ENCODE assay signal across 8 cellular contexts in the genomic region with DNA sequence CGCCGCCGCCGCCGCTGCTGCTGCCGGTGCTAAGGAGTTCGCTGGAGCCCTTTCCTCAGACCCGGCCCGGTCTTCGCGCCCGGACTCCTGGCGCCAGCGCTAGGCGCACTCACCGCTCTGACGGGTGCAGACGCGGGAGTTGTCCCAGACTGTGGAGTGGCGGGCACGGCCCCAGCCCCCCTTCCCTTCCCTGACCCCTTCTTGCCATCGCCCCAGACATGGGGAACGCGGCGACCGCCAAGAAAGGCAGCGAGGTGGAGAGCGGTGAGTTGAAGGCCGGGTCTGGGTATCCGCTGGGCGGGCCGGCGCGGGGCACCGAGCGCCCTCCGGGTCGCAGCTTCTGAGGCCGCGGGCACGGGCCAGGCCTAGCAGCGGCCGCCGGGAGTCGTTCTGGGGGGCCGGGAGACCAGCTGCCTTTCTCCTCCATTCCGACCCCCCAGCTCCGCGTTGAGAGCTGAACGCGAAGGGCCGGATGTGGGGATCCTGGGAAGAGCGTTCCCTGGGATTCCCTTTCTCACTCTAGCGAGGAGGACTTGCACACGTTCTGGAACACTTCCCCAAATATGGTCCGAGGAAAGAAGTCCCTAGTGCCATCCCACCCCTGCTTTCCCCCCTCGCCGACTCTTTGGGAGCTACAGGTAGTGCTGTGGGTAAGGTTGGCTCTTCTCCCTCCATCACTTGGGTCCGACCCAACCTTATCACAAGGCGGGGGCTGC.
DNase-seq lines count a peak whose midpoint lies in the region; ATAC-seq and TF ChIP-seq lines count a peak whose summit lies in the region.

No MANE protein-coding gene starts in this region.

- peak; percentile 14 for DNase-seq in BE2C
- peak; percentile 73 for DNase-seq in NCI-H510A treated with DMSO at 0.1 percent for 48 hours (lab: John Stamatoyannopoulos, UW)
- peak; percentile 24 for DNase-seq in iris pigment epithelial cell (ENCODE audit: low read depth)
- no peak for DNase-seq in dedifferentiated amniotic fluid mesenchymal stem cell (ENCODE audit: extremely low spot score)

- H3K4me3 Mint-ChIP-seq in brain, result peak overlapping the region; percentile 87 to 97 (median 92)

- TF ChIP-seq CTCF in BE2C (IDR thresholded peaks at IDR 0.05; ENCODE audit: low read depth, low read length) (no peak), brain (conservative IDR thresholded peaks at IDR 0.05) (no peak)

- peak overlapping the region; percentile 82 for H3K4me3 ChIP-seq in BE2C (ENCODE audit: low read depth, low read length)
- H3K4me3 ChIP-seq in skin epidermis, result peak overlapping the region; percentile 54 to 87 (median 85)

- H3K36me3 Mint-ChIP-seq in brain, result no peaks in the 10 kb centered on the region

- H3K4me1 Mint-ChIP-seq in brain, result peaks cover 70% of the 10 kb centered on the region

- H3K9me3 Mint-ChIP-seq in brain, result no peaks in the 10 kb centered on the region

- no peaks in the 10 kb centered on the region for H3K9me3 ChIP-seq in BE2C

- H3K27me3 ChIP-seq in BE2C, result no peaks in the 10 kb centered on the region

- H3K27me3 Mint-ChIP-seq in brain, result peaks cover 11% of the 10 kb centered on the region

- no peaks in the 10 kb centered on the region for H3K4me1 ChIP-seq in BE2C

- H3K27ac Mint-ChIP-seq in brain, result peak overlapping the region; percentile 59 to 98 (median 94)

- ATAC-seq in GM18502 (IDR thresholded peaks at IDR 0.05; ENCODE audit: poor library complexity, unreplicated experiment) (peak; percentile 44), HG02870 (IDR thresholded peaks at IDR 0.05; ENCODE audit: unreplicated experiment) (peak; percentile 35)

- no peaks in the 10 kb centered on the region; the same call in 1 of the 2 replicates for H3K36me3 ChIP-seq in BE2C

- H3K27ac ChIP-seq in skin epidermis, result peak overlapping the region in 20 of 21 experiments; percentile 45 to 87 (median 76)
